Comparison of ENCODE assay signal across 26 cellular contexts in the genomic region with DNA sequence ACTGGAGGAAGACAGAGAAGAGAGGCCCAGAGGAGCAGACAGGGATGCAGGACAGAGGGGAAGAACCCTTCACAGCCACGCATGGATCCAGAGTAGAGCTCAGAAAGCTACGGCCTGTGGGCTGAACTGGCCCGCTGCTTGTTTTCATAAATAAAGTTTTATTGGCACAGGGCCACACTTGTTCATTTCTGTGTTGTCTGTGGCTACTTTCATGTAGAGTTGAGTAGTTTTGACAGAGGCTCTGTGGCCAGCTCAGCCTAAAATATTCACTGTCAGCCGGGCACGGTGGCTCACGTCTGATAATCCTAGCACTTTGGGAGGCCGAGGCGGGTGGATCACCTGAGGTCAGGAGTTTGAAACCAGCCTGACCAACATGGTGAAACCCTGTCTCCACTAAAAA. TPM values are rescaled to one million over a fixed set of nuclear protein-coding genes. Genes with fewer than 3 reads are reported as not detected.
A peak's percentile ranks its signal among the peaks of the same experiment; 100 is the strongest.
DNase-seq lines count a peak whose midpoint lies in the region; ATAC-seq and TF ChIP-seq lines count a peak whose summit lies in the region.
"Had no signal": no experiment of that assay in that cellular context is flagged by ENCODE, and none has a peak within 500 bp of the region (broad histone marks: within the 10 kb centered on the region; RNA-seq: fewer than 3 reads in every experiment).

No MANE protein-coding gene starts in this region.

- no peak overlapping the region for H3K9ac ChIP-seq in BLaER1
- H3K9ac ChIP-seq: GM23248 had no signal

- H3K27ac Mint-ChIP-seq in osteocyte (ENCODE audit: unreplicated experiment): peak overlapping the region; percentile 70
- H3K27ac Mint-ChIP-seq: CD4-positive, alpha-beta T cell; IgD-negative memory B cell had no signal

- TF ChIP-seq CTCF in choroid plexus epithelial cell (conservative IDR thresholded peaks at IDR 0.05; ENCODE audit: low read depth, low read length): no peak
- TF ChIP-seq CTCF in osteocyte (IDR thresholded peaks at IDR 0.05): no peak

- no peaks in the 10 kb centered on the region for H3K9me3 Mint-ChIP-seq in osteocyte (ENCODE audit: unreplicated experiment)
- H3K9me3 Mint-ChIP-seq: CD4-positive, alpha-beta T cell had no signal

- H3K36me3 ChIP-seq in BLaER1: no peaks in the 10 kb centered on the region
- H3K36me3 ChIP-seq: BE2C, HAP-1 had no signal

- H3K4me2 ChIP-seq in BLaER1: peak overlapping the region; percentile 99
- H3K4me2 ChIP-seq: A549 had no signal

- H3K4me3 ChIP-seq in BLaER1 (no peak overlapping the region), choroid plexus epithelial cell (ENCODE audit: low read depth, low read length) (no peak overlapping the region)
- H3K4me3 ChIP-seq: A549, GM23248, HAP-1 had no signal

- H3K36me3 Mint-ChIP-seq in osteocyte (ENCODE audit: unreplicated experiment): peaks cover 2% of the 10 kb centered on the region
- H3K36me3 Mint-ChIP-seq: IgD-negative memory B cell had no signal

- peaks cover 31% of the 10 kb centered on the region for H3K9me3 ChIP-seq in BLaER1
- H3K9me3 ChIP-seq: BE2C, HAP-1 had no signal

- peaks cover 11% of the 10 kb centered on the region for H4K20me1 ChIP-seq in BLaER1

- H3K4me1 Mint-ChIP-seq in osteocyte (ENCODE audit: unreplicated experiment): peaks cover 23% of the 10 kb centered on the region
- H3K4me1 Mint-ChIP-seq: IgD-negative memory B cell had no signal

- no peak overlapping the region for H3K4me3 Mint-ChIP-seq in osteocyte (ENCODE audit: unreplicated experiment)
- H3K4me3 Mint-ChIP-seq: CD4-positive, alpha-beta T cell; IgD-negative memory B cell had no signal

- H3K27me3 Mint-ChIP-seq in osteocyte (ENCODE audit: unreplicated experiment): peaks cover 30% of the 10 kb centered on the region

- H3K4me1 ChIP-seq in BLaER1: peaks cover 53% of the 10 kb centered on the region
- H3K4me1 ChIP-seq: Caco-2, HAP-1 had no signal

- H3K27ac ChIP-seq in BLaER1: no peak overlapping the region
- H3K27ac ChIP-seq: A549, GM23248 had no signal

- no peak for ATAC-seq in HG02840 (IDR thresholded peaks at IDR 0.05; ENCODE audit: low FRiP score, unreplicated experiment)
- ATAC-seq: A549, Right ventricle myocardium inferior had no signal

- DNase-seq in choroid plexus epithelial cell (ENCODE audit: low read depth): peak; percentile 44
- DNase-seq in osteocyte (ENCODE audit: extremely low spot score, unreplicated experiment): no peak
- no peak for DNase-seq in NOMO-1 (lab: John Stamatoyannopoulos, UW; ENCODE audit: unreplicated experiment in 2 of 2)
- no peak for DNase-seq in NCI-H526 (lab: John Stamatoyannopoulos, UW)
- DNase-seq: BE2C; CD4-positive, alpha-beta T cell; DMS 273 treated with DMSO at 0.1 percent for 48 hours; DND-41; GM23248; Karpas-422; MV-4-11; NCI-H1105 treated with DMSO at 0.1 percent for 48 hours; NCI-H2029 treated with DMSO at 0.1 percent for 48 hours; NCI-H226; NCI-H510A treated with DMSO at 0.1 percent for 48 hours; NCI-H774; OCI-M1 had no signal

- no peaks in the 10 kb centered on the region; the same call in 1 of the 2 replicates for H3K27me3 ChIP-seq in BLaER1
- H3K27me3 ChIP-seq: BE2C had no signal

TF ChIP-seq in PFSK-1, 5 proteins besides CTCF, POLR2A, EP300 and RAD21:
- TF ChIP-seq SIN3A (IDR thresholded peaks at IDR 0.05; ENCODE audit: borderline replicate concordance, insufficient read depth, low read length) (0 out of 2 replicates have a peak, but pooled peaks have one; percentile 49), FOXP2 (optimal IDR thresholded peaks at IDR 0.05; ENCODE audit: borderline replicate concordance, extremely low read depth, extremely low read length, insufficient read depth) (no peak)
TF ChIP-seq in PFSK-1: peak in this region for 1.

RNA-seq across cellular contexts. Expression of gene GAL, which starts 26.2 kb away (rescaled TPM):
- not detected for polyA plus RNA-seq in PFSK-1 (2012; ENCODE audit: insufficient read length, low read depth)
- total RNA-seq in osteocyte: not detected in 2 replicates
- total RNA-seq: CD4-positive, alpha-beta T cell; M059J; Right ventricle myocardium inferior had no signal
- polyA plus RNA-seq: IgD-negative memory B cell had no signal
